Comparison of ENCODE assay signal across 12 cellular contexts in the genomic region with DNA sequence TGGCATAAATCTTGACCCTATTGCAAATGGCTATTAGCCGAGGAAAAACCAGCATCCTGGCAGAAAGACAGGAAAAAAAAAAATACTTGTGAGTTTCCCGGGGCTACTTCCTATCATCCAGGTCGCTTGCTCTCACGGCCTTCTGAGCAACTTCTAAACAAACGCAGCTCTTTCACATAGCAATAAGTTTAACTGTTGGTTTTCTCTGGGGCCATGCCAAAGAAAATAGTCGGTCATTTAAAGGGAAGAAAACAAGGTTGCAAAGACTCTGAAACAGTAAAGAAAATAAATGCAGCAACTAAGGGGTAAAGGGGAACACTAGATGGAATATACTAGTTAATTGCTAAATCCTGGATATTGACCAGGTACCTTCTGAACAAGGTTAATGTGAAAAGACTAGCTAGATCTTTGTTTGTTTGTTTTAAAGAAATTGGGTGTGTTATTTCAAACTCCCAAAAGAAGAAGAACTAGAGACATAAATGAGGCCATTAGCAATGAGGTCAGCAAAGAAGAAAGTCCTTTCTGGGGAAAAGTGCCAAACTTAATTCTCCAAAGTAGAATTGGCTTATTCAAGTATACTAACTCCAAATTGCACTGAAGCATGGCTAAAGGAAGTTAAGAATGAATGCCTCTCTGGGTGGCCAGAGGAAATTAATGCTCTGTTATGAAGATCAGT. TPM values are rescaled to one million over a fixed set of nuclear protein-coding genes. Genes with fewer than 3 reads are reported as not detected.
DNase-seq lines count a peak whose midpoint lies in the region; ATAC-seq, FAIRE-seq and TF ChIP-seq lines count a peak whose summit lies in the region.
"Had no signal": no experiment of that assay in that cellular context is flagged by ENCODE, and none has a peak within 500 bp of the region (broad histone marks: within the 10 kb centered on the region; RNA-seq: fewer than 3 reads in every experiment).

No MANE protein-coding gene starts in this region.

- H3K9me3 ChIP-seq in astrocyte (ENCODE audit: insufficient read depth, low read depth, low read length): no peaks in the 10 kb centered on the region
- H3K9me3 ChIP-seq in skeletal muscle satellite cell (replicated peaks; ENCODE audit: low read length): no peaks in the 10 kb centered on the region
- H3K9me3 ChIP-seq in gastrocnemius medialis: no peaks in the 10 kb centered on the region

- H4K20me1 ChIP-seq in GM23338 (replicated peaks; ENCODE audit: insufficient read depth) (no peaks in the 10 kb centered on the region), astrocyte (ENCODE audit: insufficient read depth, low read length) (no peaks in the 10 kb centered on the region)

- intact Hi-C loops in left ventricle myocardium superior (cut with micrococcal nuclease) (no loop called here), gastrocnemius medialis (cut with DNase I; ENCODE audit: low total_unique reads) (no loop called here)

- ATAC-seq in GM23338 (no peak; the same call in 1 of the 3 replicates), left ventricle myocardium superior (peak; percentile 55), HG03565 (IDR thresholded peaks at IDR 0.05; ENCODE audit: unreplicated experiment) (no peak), gastrocnemius medialis (no peak)
- ATAC-seq: activated T-cell treated with anti-CD3 and anti-CD28 coated beads, Interleukin-2, amount 50 U/mL, for 4 hours had no signal

- H3K36me3 Mint-ChIP-seq in GM23338 (ENCODE audit: low read depth) (no peaks in the 10 kb centered on the region), astrocyte (ENCODE audit: low read depth, unreplicated experiment) (peaks cover 1% of the 10 kb centered on the region)

- no peak for TF ChIP-seq POLR2A in gastrocnemius medialis (IDR thresholded peaks at IDR 0.05)

- H3K9me3 Mint-ChIP-seq in GM23338 (no peaks in the 10 kb centered on the region), astrocyte (ENCODE audit: unreplicated experiment) (peaks cover 6% of the 10 kb centered on the region)
- H3K9me3 Mint-ChIP-seq: activated T-cell treated with anti-CD3 and anti-CD28 coated beads, Interleukin-2, amount 50 U/mL, for 4 hours had no signal

- no peak overlapping the region for H2AFZ ChIP-seq in GM23338
- peak overlapping the region; percentile 52 for H2AFZ ChIP-seq in astrocyte (ENCODE audit: low read depth, low read length)

- H3K4me1 ChIP-seq in GM23338 (ENCODE audit: insufficient read depth) (peaks cover 28% of the 10 kb centered on the region), astrocyte (ENCODE audit: insufficient read depth, low read length) (peaks cover 25% of the 10 kb centered on the region), skeletal muscle satellite cell (ENCODE audit: control insufficient read depth, insufficient read depth, low read length) (peaks cover 16% of the 10 kb centered on the region), gastrocnemius medialis (no peaks in the 10 kb centered on the region)

- H3K4me1 Mint-ChIP-seq in GM23338 (peaks cover 32% of the 10 kb centered on the region), astrocyte (ENCODE audit: low read depth, unreplicated experiment) (peaks cover 40% of the 10 kb centered on the region)

- H3K27ac Mint-ChIP-seq in GM23338: peak overlapping the region; percentile 45; the same call in 1 of the 2 replicates
- no peak overlapping the region for H3K27ac Mint-ChIP-seq in astrocyte (ENCODE audit: unreplicated experiment)

- peak overlapping the region; percentile 53 for H3K9ac ChIP-seq in astrocyte (ENCODE audit: low read length)
- H3K9ac ChIP-seq in skeletal muscle satellite cell (ENCODE audit: low read depth, low read length): no peak overlapping the region

- H3K4me3 Mint-ChIP-seq in GM23338: no peak overlapping the region
- H3K4me3 Mint-ChIP-seq in astrocyte (ENCODE audit: unreplicated experiment): no peak overlapping the region
- H3K4me3 Mint-ChIP-seq: activated T-cell treated with anti-CD3 and anti-CD28 coated beads, Interleukin-2, amount 50 U/mL, for 4 hours had no signal

- DNase-seq in GM23338 (ENCODE audit: low spot score) (peak; percentile 37), astrocyte (ENCODE audit: low read depth) (peak; percentile 79), left ventricle myocardium superior (no peak), gastrocnemius medialis (no peak), HuH-7.5 (ENCODE audit: low spot score) (no peak)
- no peak for DNase-seq in activated effector memory CD4-positive, alpha-beta T cell treated with Interleukin-2 at 50 U/mL for 16 hours
- DNase-seq: activated T-cell treated with anti-CD3 and anti-CD28 coated beads, Interleukin-2, amount 50 U/mL, for 4 hours; GDM1; Karpas-422 had no signal

- no peaks in the 10 kb centered on the region for H3F3A ChIP-seq in GM23338 (replicated peaks; ENCODE audit: low read depth)

- H3K36me3 ChIP-seq in GM23338 (ENCODE audit: insufficient read depth): no peaks in the 10 kb centered on the region
- no peaks in the 10 kb centered on the region for H3K36me3 ChIP-seq in astrocyte (ENCODE audit: insufficient read depth, low read length)
- no peaks in the 10 kb centered on the region for H3K36me3 ChIP-seq in skeletal muscle satellite cell (ENCODE audit: insufficient read depth, low read length)
- no peaks in the 10 kb centered on the region for H3K36me3 ChIP-seq in gastrocnemius medialis

- peaks cover 12% of the 10 kb centered on the region for H3K9me2 ChIP-seq in GM23338 (ENCODE audit: insufficient read depth)

- H3K27me3 ChIP-seq in GM23338 (ENCODE audit: insufficient read depth) (no peaks in the 10 kb centered on the region), astrocyte (ENCODE audit: insufficient read depth, low read length) (no peaks in the 10 kb centered on the region), skeletal muscle satellite cell (ENCODE audit: control insufficient read depth, insufficient read depth, low read length) (no peaks in the 10 kb centered on the region), gastrocnemius medialis (no peaks in the 10 kb centered on the region)

- H3K27me3 Mint-ChIP-seq in GM23338 (ENCODE audit: insufficient read depth, low read depth, poor library complexity): peaks cover 1% of the 10 kb centered on the region
- no peaks in the 10 kb centered on the region for H3K27me3 Mint-ChIP-seq in astrocyte (ENCODE audit: low read depth, unreplicated experiment)

- no peak overlapping the region for H3K4me3 ChIP-seq in GM23338
- H3K4me3 ChIP-seq in astrocyte (ENCODE audit: insufficient read depth, low read depth, low read length): peak overlapping the region; percentile 33
- H3K4me3 ChIP-seq in skeletal muscle satellite cell (ENCODE audit: low read length): peak overlapping the region; percentile 42
- peak overlapping the region in 1 of 4 donors; percentile 13 for H3K4me3 ChIP-seq in gastrocnemius medialis

- FAIRE-seq in astrocyte (lab: Jason Lieb, UNC): no peak
- FAIRE-seq: islet of Langerhans had no signal

- in situ Hi-C loops in gastrocnemius medialis (cut with MboI; ENCODE audit: low sequenced_read_pairs in 4 of 4): no loop called here

- no peak for TF ChIP-seq CTCF in GM23338 (conservative IDR thresholded peaks at IDR 0.05; ENCODE audit: low read depth in 2 of 2)
- no peak for TF ChIP-seq CTCF in astrocyte (IDR thresholded peaks at IDR 0.05; ENCODE audit: insufficient read depth, low read depth, low read length)
- TF ChIP-seq CTCF in gastrocnemius medialis (IDR thresholded peaks at IDR 0.05 in 4 of 5, conservative IDR thresholded peaks at IDR 0.05 in 1 of 5): no peak

- H3K4me2 ChIP-seq in GM23338: peak overlapping the region; percentile 46
- peak overlapping the region; percentile 82 for H3K4me2 ChIP-seq in astrocyte (ENCODE audit: low read length)
- H3K4me2 ChIP-seq in skeletal muscle satellite cell (ENCODE audit: low read length): peak overlapping the region; percentile 68

- no peak overlapping the region for H3K27ac ChIP-seq in GM23338 (ENCODE audit: low read depth)
- H3K27ac ChIP-seq in astrocyte (ENCODE audit: low read depth, low read length): peak overlapping the region; percentile 49
- H3K27ac ChIP-seq in gastrocnemius medialis: no peak overlapping the region

- H3K79me2 ChIP-seq in GM23338 (replicated peaks; ENCODE audit: insufficient read depth): no peaks in the 10 kb centered on the region
- no peaks in the 10 kb centered on the region for H3K79me2 ChIP-seq in astrocyte (ENCODE audit: insufficient read depth, low read length)

TF ChIP-seq in GM23338, 12 proteins besides CTCF, POLR2A, EP300 and RAD21 (continues in another document):
- no peak for TF ChIP-seq ETS1 (IDR thresholded peaks at IDR 0.05)

RNA-seq across cellular contexts. Expression of gene SLC39A12, which starts 54.2 kb away (rescaled TPM):
- total RNA-seq in GM23338 (2014; rRNA removed; shearing (Covaris generic)): not detected in 2 replicates
- not detected in 2 replicates for polyA plus RNA-seq in GM23338 (2016; fragmentation: Nextera tagmentation; extraction: Ambion mirVana)
- total RNA-seq in astrocyte (not detected in 2 replicates), left ventricle myocardium superior (not detected), gastrocnemius medialis (not detected)
- not detected in 2 replicates for total RNA-seq in skeletal muscle satellite cell (2012; rRNA removed)
- total RNA-seq: activated T-cell treated with anti-CD3 and anti-CD28 coated beads, Interleukin-2, amount 50 U/mL, for 4 hours had no signal

Comparison
In these comparisons a context has a peak if more than half of its experiments do, and no peak if none do; other contexts are left out.
1. DNase-seq: peak in GM23338 (single experiment) and astrocyte (single experiment); none in left ventricle myocardium superior (single experiment), activated effector memory CD4-positive, alpha-beta T cell treated with Interleukin-2 at 50 U/mL for 16 hours (single experiment), gastrocnemius medialis (0 of 2) and HuH-7.5 (single experiment).
2. Peak in every context shown above with its lines, with median percentiles within 50 percentile points of each other: H3K4me2 ChIP-seq.